9 cellular contexts compared by ENCODE assay signal in genomic region chr20:56418385-56418861, GRCh38. TPM values are rescaled to one million over a fixed set of nuclear protein-coding genes. Genes with fewer than 3 reads are reported as not detected.
DNase-seq lines count a peak whose midpoint lies in the region; ATAC-seq lines count a peak whose summit lies in the region.
"Had no signal": no experiment of that assay in that cellular context is flagged by ENCODE, and none has a peak within 500 bp of the region (broad histone marks: within the 10 kb centered on the region; RNA-seq: fewer than 3 reads in every experiment).

No MANE protein-coding gene starts in this region.

- peak overlapping the region; percentile 73 for H3K4me3 Mint-ChIP-seq in activated naive CD8-positive, alpha-beta T cell treated with anti-CD3 and anti-CD28 coated beads, Interleukin-2, amount 10 ng/mL, durations not matched to agents 7 days and 5 days
- peak overlapping the region; percentile 39 to 68 (median 62) for H3K4me3 Mint-ChIP-seq in immature natural killer cell

- peak; percentile 75 for ATAC-seq in activated naive CD8-positive, alpha-beta T cell treated with anti-CD3 and anti-CD28 coated beads, Interleukin-2, amount 10 ng/mL, durations not matched to agents 7 days and 5 days (ENCODE audit: low read depth)

- POLR2A ChIA-PET in activated naive CD8-positive, alpha-beta T cell treated with anti-CD3 and anti-CD28 coated beads, Interleukin-2, amount 10 ng/mL, durations not matched to agents 7 days and 5 days (lab: Charles Lee): interaction anchor here (0.9 to 3.2 kb wide), 10 partner anchors 9 to 50 kb away, joined by 3 to 34 read pairs (median 6); partner anchors contain the start of genes AURKA, CSTF1 and RTF2

- H3K27ac Mint-ChIP-seq in activated naive CD8-positive, alpha-beta T cell treated with anti-CD3 and anti-CD28 coated beads, Interleukin-2, amount 10 ng/mL, durations not matched to agents 7 days and 5 days: peak overlapping the region; percentile 92
- H3K27ac Mint-ChIP-seq in immature natural killer cell: peak overlapping the region; percentile 4 to 89 (median 77)

- peaks cover 38% of the 10 kb centered on the region for H3K36me3 Mint-ChIP-seq in activated naive CD8-positive, alpha-beta T cell treated with anti-CD3 and anti-CD28 coated beads, Interleukin-2, amount 10 ng/mL, durations not matched to agents 7 days and 5 days
- H3K36me3 Mint-ChIP-seq in immature natural killer cell: peaks cover 3 to 12% (median 8%) of the 10 kb centered on the region in 3 donors

- DNase-seq in stimulated activated naive CD4-positive, alpha-beta T cell (lab: John Stamatoyannopoulos, UW): peak in 5 of 6 experiments; percentile 8 to 68 (median 47)
- no peak for DNase-seq in stimulated activated naive CD4-positive, alpha-beta T cell treated with Interleukin-2 at 50 U/mL for 16 hours (lab: John Stamatoyannopoulos, UW)
- DNase-seq in activated naive CD8-positive, alpha-beta T cell treated with anti-CD3 and anti-CD28 coated beads, Interleukin-2, amount 10 ng/mL, durations not matched to agents 7 days and 5 days: no peak
- DNase-seq in immature natural killer cell (no peak), superior temporal gyrus (ENCODE audit: extremely low spot score) (no peak), DMS79 (lab: John Stamatoyannopoulos, UW) (no peak), NCI-H1436 (lab: John Stamatoyannopoulos, UW) (no peak), HUDEP-2 (lab: John Stamatoyannopoulos, UW; ENCODE audit: unreplicated experiment in 76 of 76) (no peak)
- DNase-seq: NCI-H774 had no signal

- no peaks in the 10 kb centered on the region for H3K9me3 Mint-ChIP-seq in activated naive CD8-positive, alpha-beta T cell treated with anti-CD3 and anti-CD28 coated beads, Interleukin-2, amount 10 ng/mL, durations not matched to agents 7 days and 5 days
- no peaks in the 10 kb centered on the region for H3K9me3 Mint-ChIP-seq in immature natural killer cell

- H3K27me3 Mint-ChIP-seq in activated naive CD8-positive, alpha-beta T cell treated with anti-CD3 and anti-CD28 coated beads, Interleukin-2, amount 10 ng/mL, durations not matched to agents 7 days and 5 days: no peaks in the 10 kb centered on the region
- H3K27me3 Mint-ChIP-seq in immature natural killer cell (ENCODE audit: low read depth in 3 of 3): no peaks in the 10 kb centered on the region

- H3K4me1 Mint-ChIP-seq in activated naive CD8-positive, alpha-beta T cell treated with anti-CD3 and anti-CD28 coated beads, Interleukin-2, amount 10 ng/mL, durations not matched to agents 7 days and 5 days: peaks cover 69% of the 10 kb centered on the region
- peaks cover 67 to 70% of the 10 kb centered on the region in 2 donors for H3K4me1 Mint-ChIP-seq in immature natural killer cell

RNA-seq across cellular contexts. Expression of gene CASS4, which starts 6.4 kb away (rescaled TPM):
- total RNA-seq in activated naive CD8-positive, alpha-beta T cell treated with anti-CD3 and anti-CD28 coated beads, Interleukin-2, amount 10 ng/mL, durations not matched to agents 7 days and 5 days: 10 to 100 TPM; 14.2 to 18.7 TPM
- polyA plus RNA-seq in immature natural killer cell: 1 to 10 TPM; 3.2 to 5.5 (median 3.5) TPM

RNA-seq across cellular contexts. Expression of gene CSTF1, which starts 26.0 kb away (rescaled TPM):
- total RNA-seq in activated naive CD8-positive, alpha-beta T cell treated with anti-CD3 and anti-CD28 coated beads, Interleukin-2, amount 10 ng/mL, durations not matched to agents 7 days and 5 days: 10 to 100 TPM; 55.7 to 58.3 TPM
- 10 to 100 TPM; 21.2 to 42.2 (median 30.6) TPM for polyA plus RNA-seq in immature natural killer cell

RNA-seq across cellular contexts. Expression of gene AURKA, which starts 26.4 kb away (rescaled TPM):
- 10 to 100 TPM; 52.4 to 60.1 TPM for total RNA-seq in activated naive CD8-positive, alpha-beta T cell treated with anti-CD3 and anti-CD28 coated beads, Interleukin-2, amount 10 ng/mL, durations not matched to agents 7 days and 5 days
- 1 to 10 TPM; 1.1 to 2.2 (median 1.8) TPM for polyA plus RNA-seq in immature natural killer cell

RNA-seq across cellular contexts. Expression of gene RTF2, which starts 50.0 kb away (rescaled TPM):
- 100 to 1,000 TPM in 1 of 2 experiments, 10 to 100 TPM in 1; 99.8 to 101 TPM for total RNA-seq in activated naive CD8-positive, alpha-beta T cell treated with anti-CD3 and anti-CD28 coated beads, Interleukin-2, amount 10 ng/mL, durations not matched to agents 7 days and 5 days
- polyA plus RNA-seq in immature natural killer cell: 100 to 1,000 TPM; 155 to 163 (median 161) TPM

RNA-seq across cellular contexts. Expression of gene FAM210B, which starts 59.6 kb away (rescaled TPM):
- 10 to 100 TPM; 10.9 to 13.6 TPM for total RNA-seq in activated naive CD8-positive, alpha-beta T cell treated with anti-CD3 and anti-CD28 coated beads, Interleukin-2, amount 10 ng/mL, durations not matched to agents 7 days and 5 days
- 10 to 100 TPM; 15.2 to 29.7 (median 15.8) TPM for polyA plus RNA-seq in immature natural killer cell

Comparison
In these comparisons a context has a peak if more than half of its experiments do, and no peak if none do; other contexts are left out.
1. DNase-seq: peak in stimulated activated naive CD4-positive, alpha-beta T cell (5 of 6); none in stimulated activated naive CD4-positive, alpha-beta T cell treated with Interleukin-2 at 50 U/mL for 16 hours (single experiment), activated naive CD8-positive, alpha-beta T cell treated with anti-CD3 and anti-CD28 coated beads, Interleukin-2, amount 10 ng/mL, durations not matched to agents 7 days and 5 days (single experiment), immature natural killer cell (0 of 3), superior temporal gyrus (single experiment), DMS79 (single experiment), NCI-H1436 (single experiment) and HUDEP-2 (0 of 76).